Comparison of ENCODE assay signal across 22 cellular contexts in the genomic region with DNA sequence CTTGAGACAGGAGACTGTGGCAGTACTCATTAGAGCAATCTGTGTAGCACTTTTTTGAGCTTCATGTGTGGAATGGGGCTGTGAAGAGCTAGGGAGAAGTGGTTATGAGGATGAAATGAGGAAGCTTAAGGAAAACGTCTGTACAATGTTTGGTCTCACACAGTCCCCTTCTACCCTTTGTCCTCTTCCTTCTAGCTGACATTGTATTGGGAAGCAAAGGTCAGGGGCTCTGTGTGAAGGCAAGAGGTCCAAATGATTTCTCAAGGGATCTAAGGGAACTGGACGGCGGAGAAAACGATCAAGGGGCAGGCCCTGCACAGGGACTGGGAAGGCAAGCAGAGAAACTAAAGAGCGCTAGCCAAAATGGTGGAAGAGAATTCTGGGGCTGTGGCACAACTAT. TPM values are rescaled to one million over a fixed set of nuclear protein-coding genes. Genes with fewer than 3 reads are reported as not detected.
DNase-seq lines count a peak whose midpoint lies in the region; ATAC-seq and TF ChIP-seq lines count a peak whose summit lies in the region.
"Had no signal": no experiment of that assay in that cellular context is flagged by ENCODE, and none has a peak within 500 bp of the region (broad histone marks: within the 10 kb centered on the region; RNA-seq: fewer than 3 reads in every experiment).

No MANE protein-coding gene starts in this region.

- no peaks in the 10 kb centered on the region for H3K27me3 Mint-ChIP-seq in mesothelial cell of epicardium (ENCODE audit: low read depth)
- H3K27me3 Mint-ChIP-seq in stimulated activated memory B cell treated with anti-CD40 and anti-IgM and Interleukin-4, amounts not matched to agents 10 μg/mL and 1 μg/mL and 100 μg/mL, for 72 hours = no peaks in the 10 kb centered on the region
- peaks cover 4% of the 10 kb centered on the region for H3K27me3 Mint-ChIP-seq in activated CD4-positive, alpha-beta memory T cell treated with anti-CD3 and anti-CD28 coated beads, Interleukin-2, amount 10 ng/mL, durations not matched to agents 7 days and 5 days

- H3K4me1 ChIP-seq in HUES6 (ENCODE audit: control insufficient read depth, insufficient read depth, low read length) (peaks cover 42% of the 10 kb centered on the region), ectodermal cell (ENCODE audit: control insufficient read depth, insufficient read depth, low read length) (peaks cover 45% of the 10 kb centered on the region)
- H3K4me1 ChIP-seq: ascending aorta had no signal

- CTCF ChIA-PET in activated CD4-positive, alpha-beta memory T cell treated with anti-CD3 and anti-CD28 coated beads, Interleukin-2, amount 10 ng/mL, durations not matched to agents 7 days and 5 days (lab: Charles Lee) = interaction anchor here (1.3 to 3.1 kb wide), 8 partner anchors 9 to 213 kb away, joined by 3 to 15 read pairs (median 7); no protein-coding TSS in a partner anchor

- H3K27ac Mint-ChIP-seq in mesothelial cell of epicardium = peak overlapping the region; percentile 99
- peak overlapping the region; percentile 40 for H3K27ac Mint-ChIP-seq in stimulated activated memory B cell treated with anti-CD40 and anti-IgM and Interleukin-4, amounts not matched to agents 10 μg/mL and 1 μg/mL and 100 μg/mL, for 72 hours
- no peak overlapping the region for H3K27ac Mint-ChIP-seq in activated CD4-positive, alpha-beta memory T cell treated with anti-CD3 and anti-CD28 coated beads, Interleukin-2, amount 10 ng/mL, durations not matched to agents 7 days and 5 days

- H3K9me3 ChIP-seq in HUES6 (ENCODE audit: control insufficient read depth, insufficient read depth, low read depth, low read length) = peaks cover 3% of the 10 kb centered on the region; the same call in 1 of the 2 replicates
- no peaks in the 10 kb centered on the region for H3K9me3 ChIP-seq in ectodermal cell (ENCODE audit: control insufficient read depth, low read length)
- H3K9me3 ChIP-seq: esophagus squamous epithelium, HAP-1 had no signal

- TF ChIP-seq CTCF in mesothelial cell of epicardium (IDR thresholded peaks at IDR 0.05; ENCODE audit: unreplicated experiment) = no peak
- no peak for TF ChIP-seq CTCF in GM10266 (IDR thresholded peaks at IDR 0.05; ENCODE audit: control insufficient read depth, insufficient read depth, low read depth, missing control alignments)

- no peak for ATAC-seq in stimulated activated memory B cell treated with anti-CD40 and anti-IgM and Interleukin-4, amounts not matched to agents 10 μg/mL and 1 μg/mL and 100 μg/mL, for 72 hours
- no peak for ATAC-seq in GM19452 (IDR thresholded peaks at IDR 0.05; ENCODE audit: unreplicated experiment)
- ATAC-seq: activated naive CD4-positive, alpha-beta T cell treated with anti-CD3 and anti-CD28 coated beads, Interleukin-2, amount 50 U/mL, for 72 hours had no signal

- H3K36me3 Mint-ChIP-seq in mesothelial cell of epicardium = peaks cover 2% of the 10 kb centered on the region
- no peaks in the 10 kb centered on the region for H3K36me3 Mint-ChIP-seq in stimulated activated memory B cell treated with anti-CD40 and anti-IgM and Interleukin-4, amounts not matched to agents 10 μg/mL and 1 μg/mL and 100 μg/mL, for 72 hours
- H3K36me3 Mint-ChIP-seq in activated CD4-positive, alpha-beta memory T cell treated with anti-CD3 and anti-CD28 coated beads, Interleukin-2, amount 10 ng/mL, durations not matched to agents 7 days and 5 days (ENCODE audit: low read depth) = peaks cover 3% of the 10 kb centered on the region

- H3K4me3 ChIP-seq in HUES6 (ENCODE audit: low read depth, low read length) (no peak overlapping the region), ectodermal cell (ENCODE audit: insufficient read depth, low read depth, low read length) (no peak overlapping the region)
- H3K4me3 ChIP-seq: ascending aorta, esophagus squamous epithelium, HAP-1 had no signal

- peaks cover 52% of the 10 kb centered on the region for H3K4me1 Mint-ChIP-seq in mesothelial cell of epicardium
- peaks cover 27% of the 10 kb centered on the region for H3K4me1 Mint-ChIP-seq in stimulated activated memory B cell treated with anti-CD40 and anti-IgM and Interleukin-4, amounts not matched to agents 10 μg/mL and 1 μg/mL and 100 μg/mL, for 72 hours
- H3K4me1 Mint-ChIP-seq in activated CD4-positive, alpha-beta memory T cell treated with anti-CD3 and anti-CD28 coated beads, Interleukin-2, amount 10 ng/mL, durations not matched to agents 7 days and 5 days = peaks cover 9% of the 10 kb centered on the region

- peak overlapping the region; percentile 60 for H3K9ac ChIP-seq in HUES6 (ENCODE audit: low read length)

- no peak overlapping the region for H3K4me3 Mint-ChIP-seq in mesothelial cell of epicardium
- H3K4me3 Mint-ChIP-seq in stimulated activated memory B cell treated with anti-CD40 and anti-IgM and Interleukin-4, amounts not matched to agents 10 μg/mL and 1 μg/mL and 100 μg/mL, for 72 hours = no peak overlapping the region
- H3K4me3 Mint-ChIP-seq in activated CD4-positive, alpha-beta memory T cell treated with anti-CD3 and anti-CD28 coated beads, Interleukin-2, amount 10 ng/mL, durations not matched to agents 7 days and 5 days = no peak overlapping the region

- POLR2A ChIA-PET in activated CD4-positive, alpha-beta memory T cell treated with anti-CD3 and anti-CD28 coated beads, Interleukin-2, amount 10 ng/mL, durations not matched to agents 7 days and 5 days (lab: Charles Lee) = interaction anchor here (0.8 to 1.3 kb wide), 2 partner anchors 13 to 15 kb away, joined by 3 read pairs; partner anchors contain the start of gene CIPC

- H3K27ac ChIP-seq in HUES6 (ENCODE audit: low read depth, low read length) (peak overlapping the region; percentile 24; the same call in 1 of the 2 replicates), ectodermal cell (ENCODE audit: insufficient read depth, low read depth, low read length, poor library complexity, severe bottlenecking) (peak overlapping the region; percentile 99)
- H3K27ac ChIP-seq: ascending aorta, esophagus squamous epithelium had no signal

- DNase-seq in mesothelial cell of epicardium (ENCODE audit: low spot score in 2 of 2, unreplicated experiment in 2 of 2) = no peak
- DNase-seq in GM10266 (ENCODE audit: extremely low spot score) = no peak
- no peak for DNase-seq in activated CD4-positive, alpha-beta memory T cell treated with anti-CD3 and anti-CD28 coated beads, Interleukin-2, amount 10 ng/mL, durations not matched to agents 7 days and 5 days
- DNase-seq: activated CD4-positive, CD25-positive, alpha-beta regulatory T cell treated with anti-CD3 and anti-CD28 coated beads, Interleukin-2, amount 50 U/mL, for 72 hours; activated CD8-positive, alpha-beta memory T cell treated with anti-CD3 and anti-CD28 coated beads for 24 hours; activated T-cell treated with anti-CD3 and anti-CD28 coated beads, Interleukin-2, amount 50 U/mL, for 48 hours; CD8-positive, alpha-beta memory T cell; cerebellar nuclear complex; DMS53; effector CD4-positive, alpha-beta T cell; esophagus squamous epithelium; midbrain; NCI-H510A; occipital lobe; RPMI8226 had no signal

- 78 to 80% methylated on average over 5 of the region's 5 CpGs for WGBS in ectodermal cell, 2 experiments

- H3K9me3 Mint-ChIP-seq in mesothelial cell of epicardium = peaks cover 3% of the 10 kb centered on the region
- H3K9me3 Mint-ChIP-seq in stimulated activated memory B cell treated with anti-CD40 and anti-IgM and Interleukin-4, amounts not matched to agents 10 μg/mL and 1 μg/mL and 100 μg/mL, for 72 hours = no peaks in the 10 kb centered on the region
- H3K9me3 Mint-ChIP-seq in activated CD4-positive, alpha-beta memory T cell treated with anti-CD3 and anti-CD28 coated beads, Interleukin-2, amount 10 ng/mL, durations not matched to agents 7 days and 5 days = peaks cover 3% of the 10 kb centered on the region

- H3K27me3 ChIP-seq in HUES6 (ENCODE audit: control insufficient read depth, insufficient read depth, low read length) = no peaks in the 10 kb centered on the region
- no peaks in the 10 kb centered on the region for H3K27me3 ChIP-seq in ectodermal cell (ENCODE audit: control insufficient read depth, insufficient read depth, low read length, poor library complexity, severe bottlenecking)
- H3K27me3 ChIP-seq: ascending aorta, esophagus squamous epithelium had no signal

- H3K36me3 ChIP-seq in HUES6 (ENCODE audit: control insufficient read depth, insufficient read depth, low read length) = no peaks in the 10 kb centered on the region
- H3K36me3 ChIP-seq in ectodermal cell (ENCODE audit: control insufficient read depth, insufficient read depth, low read length) = no peaks in the 10 kb centered on the region
- H3K36me3 ChIP-seq: ascending aorta, esophagus squamous epithelium, HAP-1 had no signal

RNA-seq across cellular contexts. Expression of gene CIPC, which starts 13.1 kb away (rescaled TPM):
- 23.9 TPM for polyA plus RNA-seq in ectodermal cell (2013, experiment 1 of 4)
- 21.8 TPM for polyA plus RNA-seq in ectodermal cell (2013, experiment 2 of 4)
- polyA plus RNA-seq in ectodermal cell (2013, experiment 3 of 4) = 19.0 TPM
- polyA plus RNA-seq in ectodermal cell (2013, experiment 4 of 4) = 19.4 TPM
- 21.9 to 22.9 TPM (median 22.4 TPM) in 3 replicates for total RNA-seq in mesothelial cell of epicardium
- 10 to 100 TPM in 1 of 2 experiments, 1 to 10 TPM in 1; 9.6 to 12.8 TPM for total RNA-seq in activated CD4-positive, alpha-beta memory T cell treated with anti-CD3 and anti-CD28 coated beads, Interleukin-2, amount 10 ng/mL, durations not matched to agents 7 days and 5 days

RNA-seq across cellular contexts. Expression of gene IRF2BPL, which starts 56.5 kb away (rescaled TPM):
- polyA plus RNA-seq in ectodermal cell (2013, experiment 1 of 4) = 15.5 TPM
- polyA plus RNA-seq in ectodermal cell (2013, experiment 2 of 4) = 12.7 TPM
- 15.6 TPM for polyA plus RNA-seq in ectodermal cell (2013, experiment 3 of 4)
- 16.1 TPM for polyA plus RNA-seq in ectodermal cell (2013, experiment 4 of 4)
- 126 to 131 TPM (median 128 TPM) in 3 replicates for total RNA-seq in mesothelial cell of epicardium
- 10 to 100 TPM; 39.0 to 39.3 TPM for total RNA-seq in activated CD4-positive, alpha-beta memory T cell treated with anti-CD3 and anti-CD28 coated beads, Interleukin-2, amount 10 ng/mL, durations not matched to agents 7 days and 5 days

RNA-seq across cellular contexts. Expression of gene ZDHHC22, which starts 56.6 kb away (rescaled TPM):
- 1.7 TPM for polyA plus RNA-seq in ectodermal cell (2013, experiment 1 of 4)
- 0.89 TPM for polyA plus RNA-seq in ectodermal cell (2013, experiment 2 of 4)
- 0.91 TPM for polyA plus RNA-seq in ectodermal cell (2013, experiment 3 of 4)
- 0.97 TPM for polyA plus RNA-seq in ectodermal cell (2013, experiment 4 of 4)
- not detected in 3 replicates for total RNA-seq in mesothelial cell of epicardium
- not detected for total RNA-seq in activated CD4-positive, alpha-beta memory T cell treated with anti-CD3 and anti-CD28 coated beads, Interleukin-2, amount 10 ng/mL, durations not matched to agents 7 days and 5 days
- total RNA-seq: activated naive CD4-positive, alpha-beta T cell treated with anti-CD3 and anti-CD28 coated beads, Interleukin-2, amount 50 U/mL, for 72 hours; ascending aorta; CD8-positive, alpha-beta memory T cell; esophagus squamous epithelium had no signal
- polyA plus RNA-seq: CD8-positive, alpha-beta memory T cell had no signal
